7 cellular contexts compared by ENCODE assay signal in genomic region chr3:84547971-84548970, GRCh38.
DNase-seq lines count a peak whose midpoint lies in the region; ATAC-seq and TF ChIP-seq lines count a peak whose summit lies in the region.

No MANE protein-coding gene starts in this region.

- TF ChIP-seq EP300 in tibial nerve (IDR thresholded peaks at IDR 0.05): no peak

- no peaks in the 10 kb centered on the region for H3K9me3 ChIP-seq in tibial nerve

- ATAC-seq in GM18519 (IDR thresholded peaks at IDR 0.05; ENCODE audit: low FRiP score, unreplicated experiment): peak; percentile 81
- ATAC-seq in HG02610 (IDR thresholded peaks at IDR 0.05; ENCODE audit: unreplicated experiment): peak; percentile 94

- peak overlapping the region; percentile 12; the same call in 1 of the 2 replicates for H3K27ac ChIP-seq in VCaP
- H3K27ac ChIP-seq in tibial nerve: no peak overlapping the region

- no peaks in the 10 kb centered on the region for H3K27me3 ChIP-seq in tibial nerve

- no peak for TF ChIP-seq POLR2A in tibial nerve (IDR thresholded peaks at IDR 0.05)

- DNase-seq in LoVo (ENCODE audit: low spot score) (peak; percentile 32), iPS-NIHi11 (ENCODE audit: low spot score) (peak; percentile 62), tibial nerve (ENCODE audit: low spot score in 2 of 2) (no peak), mucosa of gallbladder (ENCODE audit: low spot score) (no peak)

- WGBS in tibial nerve, 2 donors: 59 to 69% methylated on average over 22 to 23 of the region's 23 CpGs

- H3K4me1 ChIP-seq in tibial nerve: no peaks in the 10 kb centered on the region

- no peak overlapping the region for H3K4me3 ChIP-seq in tibial nerve

- peak; percentile 78 for TF ChIP-seq CTCF in VCaP (conservative IDR thresholded peaks at IDR 0.05)
- TF ChIP-seq CTCF in tibial nerve (IDR thresholded peaks at IDR 0.05): peak; percentile 29 to 48 (median 42)

- no peaks in the 10 kb centered on the region for H3K36me3 ChIP-seq in tibial nerve

Comparison
In these comparisons a context has a peak if more than half of its experiments do, and no peak if none do; other contexts are left out.
1. DNase-seq: peak in LoVo (single experiment) and iPS-NIHi11 (single experiment); none in tibial nerve (0 of 2) and mucosa of gallbladder (single experiment).